In the genomic region with DNA sequence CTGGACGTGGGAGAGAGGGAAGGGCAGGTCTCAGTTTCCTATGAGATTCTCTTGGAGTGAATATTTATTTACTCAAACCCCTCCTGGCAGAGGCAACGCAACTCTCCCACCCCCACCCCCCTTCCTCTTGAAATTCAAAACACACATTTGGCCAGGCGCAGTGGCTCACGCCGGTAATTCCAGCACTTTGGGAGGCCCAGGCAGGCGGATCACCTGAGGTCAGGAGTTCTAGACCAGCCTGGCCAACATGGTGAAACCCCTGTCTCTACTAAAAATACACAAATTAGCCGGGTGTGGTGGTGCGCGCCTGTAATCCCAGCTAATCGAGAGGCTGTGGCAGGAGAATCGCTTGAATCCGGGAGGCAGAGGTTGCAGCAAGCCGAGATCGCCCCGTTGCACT, we compare ENCODE assay signal across 2 cellular contexts. TPM values are rescaled to one million over a fixed set of nuclear protein-coding genes. Genes with fewer than 3 reads are reported as not detected.
"Had no signal": no experiment of that assay in that cellular context is flagged by ENCODE, and none has a peak within 500 bp of the region (broad histone marks: within the 10 kb centered on the region; RNA-seq: fewer than 3 reads in every experiment).

No MANE protein-coding gene starts in this region.

RNA-seq across cellular contexts. Expression of gene NFILZ, which starts 13.1 kb away (rescaled TPM):
- total RNA-seq: G401, GM12878 had no signal
- polyA plus RNA-seq: GM12878 had no signal

RNA-seq across cellular contexts. Expression of gene MYO1F, which starts 40.1 kb away (rescaled TPM):
- total RNA-seq: G401 had no signal
